Comparison of ENCODE assay signal across 2 cellular contexts in the genomic region with DNA sequence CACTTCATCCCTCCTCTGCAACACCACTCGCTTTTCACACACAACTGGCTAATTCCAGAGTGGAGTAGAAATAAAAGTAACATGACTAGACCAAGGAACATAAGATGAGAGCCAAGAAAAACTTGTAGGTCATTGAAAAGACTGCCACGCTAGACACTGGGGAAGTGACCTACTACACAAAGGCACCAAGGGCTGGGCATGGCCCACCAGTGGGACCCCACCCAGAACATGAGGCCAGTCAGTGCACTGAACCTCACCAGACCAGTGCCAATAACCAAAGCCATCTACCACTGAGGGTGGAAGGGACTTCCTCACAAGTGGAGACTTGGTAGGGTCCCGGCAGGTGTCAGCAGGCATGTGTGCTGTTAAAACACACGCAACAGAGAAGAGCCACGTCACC.
TF ChIP-seq lines count a peak whose summit lies in the region.

No MANE protein-coding gene starts in this region.

TF ChIP-seq in IMR-90, 13 proteins besides CTCF, POLR2A, EP300 and RAD21:
- TF ChIP-seq, protein P1, sequence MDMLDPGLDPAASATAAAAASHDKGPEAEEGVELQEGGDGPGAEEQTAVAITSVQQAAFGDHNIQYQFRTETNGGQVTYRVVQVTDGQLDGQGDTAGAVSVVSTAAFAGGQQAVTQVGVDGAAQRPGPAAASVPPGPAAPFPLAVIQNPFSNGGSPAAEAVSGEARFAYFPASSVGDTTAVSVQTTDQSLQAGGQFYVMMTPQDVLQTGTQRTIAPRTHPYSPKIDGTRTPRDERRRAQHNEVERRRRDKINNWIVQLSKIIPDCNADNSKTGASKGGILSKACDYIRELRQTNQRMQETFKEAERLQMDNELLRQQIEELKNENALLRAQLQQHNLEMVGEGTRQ (IDR thresholded peaks at IDR 0.05; ENCODE audit: low read depth, low read length): no peak
- no peak for TF ChIP-seq MAZ (IDR thresholded peaks at IDR 0.05; ENCODE audit: borderline replicate concordance, low read depth, low read length)
- no peak for TF ChIP-seq BHLHE40 (IDR thresholded peaks at IDR 0.05; ENCODE audit: low read depth, low read length)
- TF ChIP-seq SMC3 (IDR thresholded peaks at IDR 0.05; ENCODE audit: low read depth, low read length): no peak
- TF ChIP-seq RCOR1 (IDR thresholded peaks at IDR 0.05; ENCODE audit: insufficient replicate concordance, low read length): no peak
- no peak for TF ChIP-seq FOS (IDR thresholded peaks at IDR 0.05; ENCODE audit: low read depth, low read length)
- no peak for TF ChIP-seq MXI1 (IDR thresholded peaks at IDR 0.05; ENCODE audit: borderline replicate concordance, low read depth, low read length)
- TF ChIP-seq MAFK (IDR thresholded peaks at IDR 0.05; ENCODE audit: low read depth, low read length): no peak
- TF ChIP-seq CHD1 (IDR thresholded peaks at IDR 0.05; ENCODE audit: low read depth, low read length): no peak
- TF ChIP-seq CEBPB (IDR thresholded peaks at IDR 0.05; ENCODE audit: low read depth, low read length): no peak
- TF ChIP-seq RFX5 (IDR thresholded peaks at IDR 0.05; ENCODE audit: low read depth, low read length): no peak
- TF ChIP-seq, protein P2, sequence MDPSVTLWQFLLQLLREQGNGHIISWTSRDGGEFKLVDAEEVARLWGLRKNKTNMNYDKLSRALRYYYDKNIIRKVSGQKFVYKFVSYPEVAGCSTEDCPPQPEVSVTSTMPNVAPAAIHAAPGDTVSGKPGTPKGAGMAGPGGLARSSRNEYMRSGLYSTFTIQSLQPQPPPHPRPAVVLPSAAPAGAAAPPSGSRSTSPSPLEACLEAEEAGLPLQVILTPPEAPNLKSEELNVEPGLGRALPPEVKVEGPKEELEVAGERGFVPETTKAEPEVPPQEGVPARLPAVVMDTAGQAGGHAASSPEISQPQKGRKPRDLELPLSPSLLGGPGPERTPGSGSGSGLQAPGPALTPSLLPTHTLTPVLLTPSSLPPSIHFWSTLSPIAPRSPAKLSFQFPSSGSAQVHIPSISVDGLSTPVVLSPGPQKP (IDR thresholded peaks at IDR 0.05; ENCODE audit: borderline replicate concordance, low read depth, low read length): no peak
- no peak for TF ChIP-seq NFE2L2 (IDR thresholded peaks at IDR 0.05; ENCODE audit: low read depth, low read length)

TF ChIP-seq in WTC11, 78 proteins besides CTCF, POLR2A, EP300 and RAD21 (continued from another document):
- TF ChIP-seq, protein P3, sequence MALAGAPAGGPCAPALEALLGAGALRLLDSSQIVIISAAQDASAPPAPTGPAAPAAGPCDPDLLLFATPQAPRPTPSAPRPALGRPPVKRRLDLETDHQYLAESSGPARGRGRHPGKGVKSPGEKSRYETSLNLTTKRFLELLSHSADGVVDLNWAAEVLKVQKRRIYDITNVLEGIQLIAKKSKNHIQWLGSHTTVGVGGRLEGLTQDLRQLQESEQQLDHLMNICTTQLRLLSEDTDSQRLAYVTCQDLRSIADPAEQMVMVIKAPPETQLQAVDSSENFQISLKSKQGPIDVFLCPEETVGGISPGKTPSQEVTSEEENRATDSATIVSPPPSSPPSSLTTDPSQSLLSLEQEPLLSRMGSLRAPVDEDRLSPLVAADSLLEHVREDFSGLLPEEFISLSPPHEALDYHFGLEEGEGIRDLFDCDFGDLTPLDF (CRISPR knock-in tag; IDR thresholded peaks at IDR 0.05): no peak
- no peak for TF ChIP-seq TEAD1 (CRISPR knock-in tag; IDR thresholded peaks at IDR 0.05)
- no peak for TF ChIP-seq HMGA2 (CRISPR knock-in tag; IDR thresholded peaks at IDR 0.05)
- TF ChIP-seq, protein P1 (CRISPR knock-in tag; IDR thresholded peaks at IDR 0.05): no peak
- TF ChIP-seq, protein P4, sequence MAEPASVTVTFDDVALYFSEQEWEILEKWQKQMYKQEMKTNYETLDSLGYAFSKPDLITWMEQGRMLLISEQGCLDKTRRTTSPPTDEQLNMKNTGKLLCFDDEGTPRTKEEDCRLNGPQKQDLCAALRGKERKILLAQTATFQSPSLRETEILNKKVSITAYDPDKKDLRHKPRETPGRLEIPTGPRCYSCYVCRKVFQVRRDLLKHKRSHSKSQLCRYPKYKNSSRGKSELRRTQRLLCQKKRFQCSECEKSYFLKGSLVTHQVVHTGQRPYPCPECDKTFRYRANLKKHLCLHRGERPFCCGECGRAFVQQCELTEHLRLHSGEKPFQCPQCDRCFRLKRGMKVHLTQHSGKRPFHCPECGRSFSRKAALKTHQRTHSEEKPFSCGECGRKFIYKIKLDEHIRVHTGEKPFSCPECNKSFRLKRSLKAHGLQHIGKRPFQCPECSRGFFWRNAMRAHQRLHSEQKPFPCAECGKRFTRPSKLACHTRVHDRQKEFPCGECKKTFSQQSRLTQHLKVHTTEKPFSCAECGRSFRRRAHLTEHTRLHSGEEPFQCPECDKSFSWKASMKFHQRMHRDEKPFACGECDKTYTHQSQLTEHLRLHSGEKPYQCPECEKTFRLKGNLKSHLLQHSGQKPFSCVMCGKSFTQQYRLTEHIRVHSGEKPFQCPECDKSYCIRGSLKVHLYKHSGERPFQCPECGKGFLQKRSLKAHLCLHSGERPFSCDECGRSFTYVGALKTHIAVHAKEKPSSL (CRISPR knock-in tag; conservative IDR thresholded peaks at IDR 0.05): no peak
